In genomic region chr11:841981-842369, GRCh38 we compare ENCODE assay signal across 8 cellular contexts. TPM values are rescaled to one million over a fixed set of nuclear protein-coding genes. Genes with fewer than 3 reads are reported as not detected.
A peak's percentile ranks its signal among the peaks of the same experiment; 100 is the strongest.
DNase-seq lines count a peak whose midpoint lies in the region; ATAC-seq and TF ChIP-seq lines count a peak whose summit lies in the region.

No MANE protein-coding gene starts in this region.

- no peaks in the 10 kb centered on the region for H3K9me3 ChIP-seq in BLaER1 treated with 17β-estradiol and CSF1 and Interleukin-3, amounts not matched to agents 10 nM and 100 nM (replicated peaks in 1 of 11)

- peak overlapping the region; percentile 85 to 99 (median 98) for H3K4me2 ChIP-seq in BLaER1 treated with 17β-estradiol and CSF1 and Interleukin-3, amounts not matched to agents 10 nM and 100 nM

- H3K4me3 Mint-ChIP-seq in osteocyte (ENCODE audit: unreplicated experiment), result peak overlapping the region; percentile 81

- DNase-seq in erythroblast (lab: John Stamatoyannopoulos, UW), result peak; percentile 73 to 78
- DNase-seq in osteocyte (ENCODE audit: extremely low spot score, unreplicated experiment), result no peak
- no peak for DNase-seq in NOMO-1 (lab: John Stamatoyannopoulos, UW; ENCODE audit: unreplicated experiment in 2 of 2)
- DNase-seq in SIG-M5 treated with dmso at 0.1 percent for 504 hours (lab: John Stamatoyannopoulos, UW; ENCODE audit: unreplicated experiment), result no peak
- no peak for DNase-seq in GM10266 (ENCODE audit: extremely low spot score)

- peak overlapping the region; percentile 98 to 100 (median 99) for H3K27ac ChIP-seq in BLaER1 treated with 17β-estradiol and CSF1 and Interleukin-3, amounts not matched to agents 10 nM and 100 nM

- H3K4me3 ChIP-seq in BLaER1 treated with 17β-estradiol and CSF1 and Interleukin-3, amounts not matched to agents 10 nM and 100 nM, result peak overlapping the region; percentile 87 to 100 (median 96)

- H4K20me1 ChIP-seq in BLaER1 treated with 17β-estradiol and CSF1 and Interleukin-3, amounts not matched to agents 10 nM and 100 nM, result peaks cover 68 to 77% (median 73%) of the 10 kb centered on the region in 11 experiments

- no peak for TF ChIP-seq POLR2A in erythroblast (IDR thresholded peaks at IDR 0.05; ENCODE audit: low read length)

- peaks cover 49 to 70% (median 54%) of the 10 kb centered on the region in 10 experiments for H3K4me1 ChIP-seq in BLaER1 treated with 17β-estradiol and CSF1 and Interleukin-3, amounts not matched to agents 10 nM and 100 nM

- TF ChIP-seq CTCF in osteocyte (IDR thresholded peaks at IDR 0.05), result no peak
- no peak for TF ChIP-seq CTCF in GM10266 (IDR thresholded peaks at IDR 0.05; ENCODE audit: control insufficient read depth, insufficient read depth, low read depth, missing control alignments)

- H3K9ac ChIP-seq in BLaER1 treated with 17β-estradiol and CSF1 and Interleukin-3, amounts not matched to agents 10 nM and 100 nM, result peak overlapping the region; percentile 98 to 100 (median 99)

- no peaks in the 10 kb centered on the region for H3K9me3 Mint-ChIP-seq in osteocyte (ENCODE audit: unreplicated experiment)

- H3K36me3 Mint-ChIP-seq in osteocyte (ENCODE audit: unreplicated experiment), result peaks cover 8% of the 10 kb centered on the region

- peak overlapping the region; percentile 78 for H3K27ac Mint-ChIP-seq in osteocyte (ENCODE audit: unreplicated experiment)

- peaks cover 55% of the 10 kb centered on the region for H3K4me1 Mint-ChIP-seq in osteocyte (ENCODE audit: unreplicated experiment)

- peaks cover 37 to 44% (median 42%) of the 10 kb centered on the region in 11 experiments for H3K36me3 ChIP-seq in BLaER1 treated with 17β-estradiol and CSF1 and Interleukin-3, amounts not matched to agents 10 nM and 100 nM

- no peaks in the 10 kb centered on the region for H3K27me3 Mint-ChIP-seq in osteocyte (ENCODE audit: unreplicated experiment)

- ATAC-seq in GM21723 (IDR thresholded peaks at IDR 0.05; ENCODE audit: unreplicated experiment), result peak; percentile 32

- H3K27me3 ChIP-seq in BLaER1 treated with 17β-estradiol and CSF1 and Interleukin-3, amounts not matched to agents 10 nM and 100 nM, result no peaks in the 10 kb centered on the region

TF ChIP-seq in PFSK-1, 5 proteins besides CTCF, POLR2A, EP300 and RAD21:
- peak; percentile 56; the same call in 1 of the 2 replicates for TF ChIP-seq SIN3A (IDR thresholded peaks at IDR 0.05; ENCODE audit: borderline replicate concordance, insufficient read depth, low read length)
- TF ChIP-seq TAF1 (IDR thresholded peaks at IDR 0.05; ENCODE audit: borderline replicate concordance, insufficient read depth, low read length), result no peak

RNA-seq across cellular contexts. Expression of gene POLR2L, which starts 0.4 kb away (rescaled TPM):
- polyA plus RNA-seq in PFSK-1 (2012; ENCODE audit: insufficient read length, low read depth), result 518 TPM
- total RNA-seq in osteocyte, result 170 and 193 TPM in 2 replicates

RNA-seq across cellular contexts. Expression of gene TSPAN4, which starts 0.7 kb away (rescaled TPM):
- 307 TPM for polyA plus RNA-seq in PFSK-1 (2012; ENCODE audit: insufficient read length, low read depth)
- total RNA-seq in osteocyte, result 163 and 175 TPM in 2 replicates

RNA-seq across cellular contexts. Expression of gene CD151, which starts 9.2 kb away (rescaled TPM):
- 310 TPM for polyA plus RNA-seq in PFSK-1 (2012; ENCODE audit: insufficient read length, low read depth)
- total RNA-seq in osteocyte, result 377 and 379 TPM in 2 replicates

RNA-seq across cellular contexts. Expression of gene CRACR2B, which starts 14.3 kb away (rescaled TPM):
- 4.6 TPM for polyA plus RNA-seq in PFSK-1 (2012; ENCODE audit: insufficient read length, low read depth)
- 3.9 and 4.2 TPM in 2 replicates for total RNA-seq in osteocyte

RNA-seq across cellular contexts. Expression of gene PNPLA2, which starts 23.3 kb away (rescaled TPM):
- polyA plus RNA-seq in PFSK-1 (2012; ENCODE audit: insufficient read length, low read depth), result 135 TPM
- total RNA-seq in osteocyte, result 83.8 and 96.4 TPM in 2 replicates

Comparison
In these comparisons a context has a peak if more than half of its experiments do, and no peak if none do; other contexts are left out.
1. DNase-seq: peak in erythroblast (2 of 2); none in osteocyte (single experiment), NOMO-1 (0 of 2), SIG-M5 treated with dmso at 0.1 percent for 504 hours (single experiment) and GM10266 (single experiment).